10 cellular contexts compared by ENCODE assay signal in genomic region chr13:113981201-113981605, GRCh38. TPM values are rescaled to one million over a fixed set of nuclear protein-coding genes. Genes with fewer than 3 reads are reported as not detected.
A peak's percentile ranks its signal among the peaks of the same experiment; 100 is the strongest.
DNase-seq lines count a peak whose midpoint lies in the region; ATAC-seq and TF ChIP-seq lines count a peak whose summit lies in the region.
"Had no signal": no experiment of that assay in that cellular context is flagged by ENCODE, and none has a peak within 500 bp of the region (broad histone marks: within the 10 kb centered on the region; RNA-seq: fewer than 3 reads in every experiment).

No MANE protein-coding gene starts in this region.

- ATAC-seq in lung (ENCODE audit: insufficient read depth, low FRiP score), result peak; percentile 58
- no peak for ATAC-seq in HG02840 (IDR thresholded peaks at IDR 0.05; ENCODE audit: low FRiP score, unreplicated experiment)
- ATAC-seq in GM18511 (IDR thresholded peaks at IDR 0.05; ENCODE audit: unreplicated experiment), result no peak
- no peak for ATAC-seq in GM18907 (IDR thresholded peaks at IDR 0.05; ENCODE audit: unreplicated experiment)
- no peak for ATAC-seq in HG02885 (IDR thresholded peaks at IDR 0.05; ENCODE audit: poor library complexity, unreplicated experiment)

- peaks cover 0 to 6% of the 10 kb centered on the region in 2 donors for H3K4me1 ChIP-seq in lung (ENCODE audit: control insufficient read depth in 2 of 2, insufficient read depth in 2 of 2, low read length in 2 of 2)

- TF ChIP-seq CTCF in lung (IDR thresholded peaks at IDR 0.05; ENCODE audit: control extremely low read depth, extremely low read depth), result no peak

- WGBS in lung, 2 donors, result 77 to 90% methylated on average over 13 to 16 of the region's 16 CpGs

- DNase-seq in ACHN (peak; percentile 61), NCI-H1105 treated with DMSO at 0.1 percent for 48 hours (lab: John Stamatoyannopoulos, UW) (peak; percentile 100), SW480 (ENCODE audit: low spot score) (peak; percentile 53), lung (ENCODE audit: low spot score) (peak; percentile 88)

- no peaks in the 10 kb centered on the region for H3K9me3 ChIP-seq in lung (ENCODE audit: control insufficient read depth in 2 of 2, insufficient read depth in 1 of 2, low read length in 1 of 2)
- H3K9me3 ChIP-seq: BLaER1 had no signal

- in situ Hi-C loops in ACHN (cut with HindIII; ENCODE audit: low pct_ligation_motif_present, low pct_unique_long_range_greater_than_20kb, low sequenced_read_pairs), result no loop called here

- peaks cover 0 to 29% of the 10 kb centered on the region in 2 donors for H3K36me3 ChIP-seq in lung (ENCODE audit: control insufficient read depth in 2 of 2, insufficient read depth in 2 of 2, low read length in 2 of 2)

- no peaks in the 10 kb centered on the region for H3K27me3 ChIP-seq in lung (ENCODE audit: control insufficient read depth, insufficient read depth)
- H3K27me3 ChIP-seq: BLaER1 had no signal

- no peak overlapping the region for H3K27ac ChIP-seq in lung (ENCODE audit: low read depth in 1 of 2, low read length in 1 of 2)
- H3K27ac ChIP-seq: BLaER1, SK-N-MC had no signal

- no peak overlapping the region for H3K4me3 ChIP-seq in lung
- H3K4me3 ChIP-seq: BLaER1, SK-N-MC had no signal

RNA-seq across cellular contexts. Expression of gene C13orf46, which starts 7.3 kb away (rescaled TPM):
- total RNA-seq in lung, result 10 to 100 TPM in 1 of 2 donors, 1 to 10 TPM in 1; 1.1 to 11.3 TPM
- polyA plus RNA-seq in lung, result 10 to 100 TPM in 1 of 2 donors, 1 to 10 TPM in 1; 2.7 to 10.1 TPM
